ENCODE assay signal across 1 cellular context in the genomic region with DNA sequence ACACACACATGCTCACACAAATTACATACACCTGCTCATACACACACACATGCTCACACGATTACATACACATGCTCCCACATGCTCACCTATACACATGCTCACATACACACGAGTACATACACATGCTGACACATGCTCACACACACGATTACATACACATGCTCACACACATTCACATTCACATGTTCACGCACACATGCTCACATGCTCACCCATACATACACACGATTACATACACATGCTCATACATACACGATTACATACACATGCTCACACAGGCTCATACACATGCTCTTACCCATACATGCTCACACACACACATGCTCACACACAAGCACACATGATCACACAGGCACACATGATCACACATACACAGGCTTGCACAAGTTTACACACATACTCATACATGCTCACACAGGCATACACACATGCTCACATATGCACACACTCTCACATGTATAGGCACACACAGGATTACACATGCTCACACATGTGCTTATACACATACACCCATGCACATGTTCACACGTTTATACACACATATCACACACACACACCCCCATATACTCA.
TF ChIP-seq lines count a peak whose summit lies in the region.

No MANE protein-coding gene starts in this region.

TF ChIP-seq in GM12878, 131 proteins besides CTCF, POLR2A, EP300 and RAD21 (continued from another document):
- TF ChIP-seq, protein P1, sequence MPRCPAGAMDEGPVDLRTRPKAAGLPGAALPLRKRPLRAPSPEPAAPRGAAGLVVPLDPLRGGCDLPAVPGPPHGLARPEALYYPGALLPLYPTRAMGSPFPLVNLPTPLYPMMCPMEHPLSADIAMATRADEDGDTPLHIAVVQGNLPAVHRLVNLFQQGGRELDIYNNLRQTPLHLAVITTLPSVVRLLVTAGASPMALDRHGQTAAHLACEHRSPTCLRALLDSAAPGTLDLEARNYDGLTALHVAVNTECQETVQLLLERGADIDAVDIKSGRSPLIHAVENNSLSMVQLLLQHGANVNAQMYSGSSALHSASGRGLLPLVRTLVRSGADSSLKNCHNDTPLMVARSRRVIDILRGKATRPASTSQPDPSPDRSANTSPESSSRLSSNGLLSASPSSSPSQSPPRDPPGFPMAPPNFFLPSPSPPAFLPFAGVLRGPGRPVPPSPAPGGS (IDR thresholded peaks at IDR 0.05; ENCODE audit: borderline replicate concordance, insufficient read depth, low read depth, low read length, poor library complexity, severe bottlenecking): peak; percentile 95
- TF ChIP-seq GATAD2B (conservative IDR thresholded peaks at IDR 0.05; ENCODE audit: low read depth) (no peak), LARP7 (IDR thresholded peaks at IDR 0.05) (no peak), ZZZ3 (IDR thresholded peaks at IDR 0.05; ENCODE audit: control insufficient read depth, insufficient read length, low read depth) (no peak), RELA (IDR thresholded peaks at IDR 0.05; ENCODE audit: borderline replicate concordance, partially characterized antibody) (no peak), SMAD1 (IDR thresholded peaks at IDR 0.05; ENCODE audit: low read depth, partially characterized antibody) (no peak), PAX5 (IDR thresholded peaks at IDR 0.05; ENCODE audit: borderline replicate concordance, low read depth, low read length) (no peak), SMC3 (IDR thresholded peaks at IDR 0.05; ENCODE audit: borderline replicate concordance, low read length) (no peak), TCF3 (IDR thresholded peaks at IDR 0.05; ENCODE audit: borderline replicate concordance, insufficient read depth, low read depth, low read length) (peak; percentile 24; the same call in 1 of the 2 replicates), CREM (IDR thresholded peaks at IDR 0.05; ENCODE audit: low read depth) (no peak), MTA2 (IDR thresholded peaks at IDR 0.05; ENCODE audit: low read depth) (no peak)
- TF ChIP-seq, protein P2, sequence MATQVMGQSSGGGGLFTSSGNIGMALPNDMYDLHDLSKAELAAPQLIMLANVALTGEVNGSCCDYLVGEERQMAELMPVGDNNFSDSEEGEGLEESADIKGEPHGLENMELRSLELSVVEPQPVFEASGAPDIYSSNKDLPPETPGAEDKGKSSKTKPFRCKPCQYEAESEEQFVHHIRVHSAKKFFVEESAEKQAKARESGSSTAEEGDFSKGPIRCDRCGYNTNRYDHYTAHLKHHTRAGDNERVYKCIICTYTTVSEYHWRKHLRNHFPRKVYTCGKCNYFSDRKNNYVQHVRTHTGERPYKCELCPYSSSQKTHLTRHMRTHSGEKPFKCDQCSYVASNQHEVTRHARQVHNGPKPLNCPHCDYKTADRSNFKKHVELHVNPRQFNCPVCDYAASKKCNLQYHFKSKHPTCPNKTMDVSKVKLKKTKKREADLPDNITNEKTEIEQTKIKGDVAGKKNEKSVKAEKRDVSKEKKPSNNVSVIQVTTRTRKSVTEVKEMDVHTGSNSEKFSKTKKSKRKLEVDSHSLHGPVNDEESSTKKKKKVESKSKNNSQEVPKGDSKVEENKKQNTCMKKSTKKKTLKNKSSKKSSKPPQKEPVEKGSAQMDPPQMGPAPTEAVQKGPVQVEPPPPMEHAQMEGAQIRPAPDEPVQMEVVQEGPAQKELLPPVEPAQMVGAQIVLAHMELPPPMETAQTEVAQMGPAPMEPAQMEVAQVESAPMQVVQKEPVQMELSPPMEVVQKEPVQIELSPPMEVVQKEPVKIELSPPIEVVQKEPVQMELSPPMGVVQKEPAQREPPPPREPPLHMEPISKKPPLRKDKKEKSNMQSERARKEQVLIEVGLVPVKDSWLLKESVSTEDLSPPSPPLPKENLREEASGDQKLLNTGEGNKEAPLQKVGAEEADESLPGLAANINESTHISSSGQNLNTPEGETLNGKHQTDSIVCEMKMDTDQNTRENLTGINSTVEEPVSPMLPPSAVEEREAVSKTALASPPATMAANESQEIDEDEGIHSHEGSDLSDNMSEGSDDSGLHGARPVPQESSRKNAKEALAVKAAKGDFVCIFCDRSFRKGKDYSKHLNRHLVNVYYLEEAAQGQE (IDR thresholded peaks at IDR 0.05; ENCODE audit: low read depth, low read length): no peak
- TF ChIP-seq, protein P3, sequence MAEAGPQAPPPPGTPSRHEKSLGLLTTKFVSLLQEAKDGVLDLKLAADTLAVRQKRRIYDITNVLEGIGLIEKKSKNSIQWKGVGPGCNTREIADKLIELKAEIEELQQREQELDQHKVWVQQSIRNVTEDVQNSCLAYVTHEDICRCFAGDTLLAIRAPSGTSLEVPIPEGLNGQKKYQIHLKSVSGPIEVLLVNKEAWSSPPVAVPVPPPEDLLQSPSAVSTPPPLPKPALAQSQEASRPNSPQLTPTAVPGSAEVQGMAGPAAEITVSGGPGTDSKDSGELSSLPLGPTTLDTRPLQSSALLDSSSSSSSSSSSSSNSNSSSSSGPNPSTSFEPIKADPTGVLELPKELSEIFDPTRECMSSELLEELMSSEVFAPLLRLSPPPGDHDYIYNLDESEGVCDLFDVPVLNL (IDR thresholded peaks at IDR 0.05; ENCODE audit: low read depth, low read length): no peak
TF ChIP-seq in GM12878: peak in this region for 2.
